1 cellular context compared by ENCODE assay signal in genomic region chr2:135931776-135932438, GRCh38.
TF ChIP-seq lines count a peak whose summit lies in the region.

No MANE protein-coding gene starts in this region.

TF ChIP-seq in WTC11, 78 proteins besides CTCF, POLR2A, EP300 and RAD21 (continued from another document):
- TF ChIP-seq, protein P1, sequence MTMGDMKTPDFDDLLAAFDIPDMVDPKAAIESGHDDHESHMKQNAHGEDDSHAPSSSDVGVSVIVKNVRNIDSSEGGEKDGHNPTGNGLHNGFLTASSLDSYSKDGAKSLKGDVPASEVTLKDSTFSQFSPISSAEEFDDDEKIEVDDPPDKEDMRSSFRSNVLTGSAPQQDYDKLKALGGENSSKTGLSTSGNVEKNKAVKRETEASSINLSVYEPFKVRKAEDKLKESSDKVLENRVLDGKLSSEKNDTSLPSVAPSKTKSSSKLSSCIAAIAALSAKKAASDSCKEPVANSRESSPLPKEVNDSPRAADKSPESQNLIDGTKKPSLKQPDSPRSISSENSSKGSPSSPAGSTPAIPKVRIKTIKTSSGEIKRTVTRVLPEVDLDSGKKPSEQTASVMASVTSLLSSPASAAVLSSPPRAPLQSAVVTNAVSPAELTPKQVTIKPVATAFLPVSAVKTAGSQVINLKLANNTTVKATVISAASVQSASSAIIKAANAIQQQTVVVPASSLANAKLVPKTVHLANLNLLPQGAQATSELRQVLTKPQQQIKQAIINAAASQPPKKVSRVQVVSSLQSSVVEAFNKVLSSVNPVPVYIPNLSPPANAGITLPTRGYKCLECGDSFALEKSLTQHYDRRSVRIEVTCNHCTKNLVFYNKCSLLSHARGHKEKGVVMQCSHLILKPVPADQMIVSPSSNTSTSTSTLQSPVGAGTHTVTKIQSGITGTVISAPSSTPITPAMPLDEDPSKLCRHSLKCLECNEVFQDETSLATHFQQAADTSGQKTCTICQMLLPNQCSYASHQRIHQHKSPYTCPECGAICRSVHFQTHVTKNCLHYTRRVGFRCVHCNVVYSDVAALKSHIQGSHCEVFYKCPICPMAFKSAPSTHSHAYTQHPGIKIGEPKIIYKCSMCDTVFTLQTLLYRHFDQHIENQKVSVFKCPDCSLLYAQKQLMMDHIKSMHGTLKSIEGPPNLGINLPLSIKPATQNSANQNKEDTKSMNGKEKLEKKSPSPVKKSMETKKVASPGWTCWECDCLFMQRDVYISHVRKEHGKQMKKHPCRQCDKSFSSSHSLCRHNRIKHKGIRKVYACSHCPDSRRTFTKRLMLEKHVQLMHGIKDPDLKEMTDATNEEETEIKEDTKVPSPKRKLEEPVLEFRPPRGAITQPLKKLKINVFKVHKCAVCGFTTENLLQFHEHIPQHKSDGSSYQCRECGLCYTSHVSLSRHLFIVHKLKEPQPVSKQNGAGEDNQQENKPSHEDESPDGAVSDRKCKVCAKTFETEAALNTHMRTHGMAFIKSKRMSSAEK (CRISPR knock-in tag; IDR thresholded peaks at IDR 0.05; ENCODE audit: borderline replicate concordance), result no peak
- TF ChIP-seq JAZF1 (CRISPR knock-in tag; IDR thresholded peaks at IDR 0.05) (no peak), NFYB (CRISPR knock-in tag; conservative IDR thresholded peaks at IDR 0.05; ENCODE audit: low read depth) (no peak), NFATC4 (CRISPR knock-in tag; IDR thresholded peaks at IDR 0.05) (no peak)
